Comparison of ENCODE assay signal across 9 cellular contexts in the genomic region with DNA sequence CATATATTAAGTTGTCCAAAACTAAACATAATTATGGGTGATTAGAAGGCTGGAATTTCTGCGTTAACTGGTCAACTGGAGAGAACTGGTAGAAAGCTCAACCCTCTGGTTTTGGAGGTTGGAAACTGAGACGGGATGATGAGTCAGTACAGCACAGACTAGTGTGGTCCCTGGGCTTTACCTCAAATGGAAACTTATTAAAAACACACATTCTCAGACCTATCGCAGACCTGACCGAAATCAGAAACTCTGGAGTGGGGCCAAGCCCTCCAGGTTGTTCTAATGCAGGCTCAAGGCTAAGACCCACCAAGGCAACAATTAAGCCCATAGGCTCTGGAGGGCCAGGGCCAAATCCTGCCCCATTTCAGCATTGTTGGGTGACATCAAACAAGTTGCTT.
A peak's percentile ranks its signal among the peaks of the same experiment; 100 is the strongest.
DNase-seq lines count a peak whose midpoint lies in the region; ATAC-seq and TF ChIP-seq lines count a peak whose summit lies in the region.
"Had no signal": no experiment of that assay in that cellular context is flagged by ENCODE, and none has a peak within 500 bp of the region (broad histone marks: within the 10 kb centered on the region; RNA-seq: fewer than 3 reads in every experiment).

No MANE protein-coding gene starts in this region.

- H3K27ac ChIP-seq in neural progenitor cell = no peak overlapping the region
- no peak overlapping the region for H3K27ac ChIP-seq in GM23338 (ENCODE audit: low read depth)

- H3K27ac Mint-ChIP-seq in neural progenitor cell = peak overlapping the region; percentile 62
- H3K27ac Mint-ChIP-seq in GM23338 = no peak overlapping the region

- peak; percentile 66 for ATAC-seq in GM18870 (IDR thresholded peaks at IDR 0.05; ENCODE audit: unreplicated experiment)
- peak; percentile 70 for ATAC-seq in HG02588 (IDR thresholded peaks at IDR 0.05; ENCODE audit: unreplicated experiment)
- ATAC-seq in GM23338 = no peak

- H3K9me2 ChIP-seq in GM23338 (ENCODE audit: insufficient read depth) = no peaks in the 10 kb centered on the region

- H4K20me1 ChIP-seq in neural progenitor cell (ENCODE audit: low read depth) (no peaks in the 10 kb centered on the region), GM23338 (replicated peaks; ENCODE audit: insufficient read depth) (no peaks in the 10 kb centered on the region)

- DNase-seq in LHCN-M2 (ENCODE audit: low read depth) (peak; percentile 38), neural progenitor cell (ENCODE audit: low spot score) (no peak), COLO668 (lab: John Stamatoyannopoulos, UW; ENCODE audit: unreplicated experiment) (no peak), GM23338 (ENCODE audit: low spot score) (no peak), DMS114 treated with DMSO at 0.1 percent for 48 hours (lab: John Stamatoyannopoulos, UW; ENCODE audit: unreplicated experiment) (no peak), LoVo (ENCODE audit: low spot score) (no peak)
- DNase-seq: NCI-H1105 treated with DMSO at 0.1 percent for 48 hours had no signal

- H3K4me3 ChIP-seq in neural progenitor cell (no peak overlapping the region), GM23338 (no peak overlapping the region)

- H3K4me2 ChIP-seq in neural progenitor cell (no peak overlapping the region), GM23338 (no peak overlapping the region)

- H3K4me1 ChIP-seq in neural progenitor cell = peaks cover 21% of the 10 kb centered on the region
- H3K4me1 ChIP-seq in GM23338 (ENCODE audit: insufficient read depth) = no peaks in the 10 kb centered on the region

- H3K27me3 Mint-ChIP-seq in neural progenitor cell (ENCODE audit: insufficient read depth, low read depth) (peaks cover 3% of the 10 kb centered on the region), GM23338 (ENCODE audit: insufficient read depth, low read depth, poor library complexity) (peaks cover 4% of the 10 kb centered on the region)

- H3K36me3 ChIP-seq in neural progenitor cell (no peaks in the 10 kb centered on the region), GM23338 (ENCODE audit: insufficient read depth) (no peaks in the 10 kb centered on the region)

- no peaks in the 10 kb centered on the region for H3K79me2 ChIP-seq in neural progenitor cell (ENCODE audit: low read depth)
- no peaks in the 10 kb centered on the region for H3K79me2 ChIP-seq in GM23338 (replicated peaks; ENCODE audit: insufficient read depth)

- H3K4me3 Mint-ChIP-seq in neural progenitor cell (no peak overlapping the region), GM23338 (no peak overlapping the region)

- H3K9me3 Mint-ChIP-seq in neural progenitor cell = peaks cover 2% of the 10 kb centered on the region
- H3K9me3 Mint-ChIP-seq in GM23338 = no peaks in the 10 kb centered on the region

- H3F3A ChIP-seq in neural progenitor cell (ENCODE audit: low read depth) (no peaks in the 10 kb centered on the region), GM23338 (replicated peaks; ENCODE audit: low read depth) (no peaks in the 10 kb centered on the region)

- no peaks in the 10 kb centered on the region for H3K27me3 ChIP-seq in neural progenitor cell
- no peaks in the 10 kb centered on the region for H3K27me3 ChIP-seq in GM23338 (ENCODE audit: insufficient read depth)

- H3K4me1 Mint-ChIP-seq in neural progenitor cell (peaks cover 24% of the 10 kb centered on the region), GM23338 (peaks cover 16% of the 10 kb centered on the region)

- no peaks in the 10 kb centered on the region for H3K9me3 ChIP-seq in neural progenitor cell (ENCODE audit: low read depth)

- no peak overlapping the region for H2AFZ ChIP-seq in neural progenitor cell (replicated peaks)
- H2AFZ ChIP-seq in GM23338 = no peak overlapping the region

- H3K9ac ChIP-seq in neural progenitor cell = no peak overlapping the region

- no peak for TF ChIP-seq CTCF in neural progenitor cell (IDR thresholded peaks at IDR 0.05)
- TF ChIP-seq CTCF in GM23338 (conservative IDR thresholded peaks at IDR 0.05; ENCODE audit: low read depth in 2 of 2) = no peak

- no peaks in the 10 kb centered on the region for H3K36me3 Mint-ChIP-seq in neural progenitor cell
- no peaks in the 10 kb centered on the region for H3K36me3 Mint-ChIP-seq in GM23338 (ENCODE audit: low read depth)

TF ChIP-seq in GM23338, 12 proteins besides CTCF, POLR2A, EP300 and RAD21:
- no peak for TF ChIP-seq ZNF114 (CRISPR knock-in tag; IDR thresholded peaks at IDR 0.05)
- TF ChIP-seq NANOG (IDR thresholded peaks at IDR 0.05; ENCODE audit: borderline replicate concordance) = no peak
- TF ChIP-seq EZH2 (IDR thresholded peaks at IDR 0.05; ENCODE audit: low read depth, unreplicated experiment) = no peak
- no peak for TF ChIP-seq STAT1 (IDR thresholded peaks at IDR 0.05; ENCODE audit: unreplicated experiment)
